Comparison of ENCODE assay signal across 1 cellular context in genomic region chr2:85318222-85319182, GRCh38.
TF ChIP-seq lines count a peak whose summit lies in the region.

No MANE protein-coding gene starts in this region.

TF ChIP-seq in K562, 482 proteins besides CTCF, POLR2A, EP300 and RAD21:
- TF ChIP-seq GTF3C2 (IDR thresholded peaks at IDR 0.05; ENCODE audit: borderline replicate concordance, extremely low read depth, insufficient read length), result no peak
- no peak for TF ChIP-seq ARID1B (IDR thresholded peaks at IDR 0.05)
- TF ChIP-seq MCM5 (IDR thresholded peaks at IDR 0.05; ENCODE audit: low read depth), result no peak
- no peak for TF ChIP-seq ZNF174 (CRISPR knock-in tag; IDR thresholded peaks at IDR 0.05)
- no peak for TF ChIP-seq RREB1 (CRISPR knock-in tag; IDR thresholded peaks at IDR 0.05)
- no peak for TF ChIP-seq ZNF551 (CRISPR knock-in tag; IDR thresholded peaks at IDR 0.05)
- no peak for TF ChIP-seq SMARCB1 (IDR thresholded peaks at IDR 0.05; ENCODE audit: insufficient read length, low read depth)
- TF ChIP-seq ZNF41 (CRISPR knock-in tag; conservative IDR thresholded peaks at IDR 0.05), result no peak
- TF ChIP-seq MYBL2 (IDR thresholded peaks at IDR 0.05; ENCODE audit: low read depth), result no peak
- no peak for TF ChIP-seq MYBL2 (CRISPR knock-in tag; IDR thresholded peaks at IDR 0.05; ENCODE audit: borderline replicate concordance)
- no peak for TF ChIP-seq HDAC3 (IDR thresholded peaks at IDR 0.05; ENCODE audit: borderline replicate concordance, partially characterized antibody)
- TF ChIP-seq CREB3 (tag; conservative IDR thresholded peaks at IDR 0.05; ENCODE audit: low read depth), result no peak
- no peak for TF ChIP-seq ZNF764 (CRISPR knock-in tag; IDR thresholded peaks at IDR 0.05; ENCODE audit: low read depth)
- no peak for TF ChIP-seq SRSF3 (IDR thresholded peaks at IDR 0.05; ENCODE audit: insufficient read depth, low read length)
- no peak for TF ChIP-seq TFAM (CRISPR knock-in tag; conservative IDR thresholded peaks at IDR 0.05)
- no peak for TF ChIP-seq HEY1 (CRISPR knock-in tag; IDR thresholded peaks at IDR 0.05; ENCODE audit: borderline replicate concordance)
- TF ChIP-seq TFAP4 (CRISPR knock-in tag; IDR thresholded peaks at IDR 0.05; ENCODE audit: borderline replicate concordance), result no peak
